Comparison of ENCODE assay signal across 21 cellular contexts in the genomic region with DNA sequence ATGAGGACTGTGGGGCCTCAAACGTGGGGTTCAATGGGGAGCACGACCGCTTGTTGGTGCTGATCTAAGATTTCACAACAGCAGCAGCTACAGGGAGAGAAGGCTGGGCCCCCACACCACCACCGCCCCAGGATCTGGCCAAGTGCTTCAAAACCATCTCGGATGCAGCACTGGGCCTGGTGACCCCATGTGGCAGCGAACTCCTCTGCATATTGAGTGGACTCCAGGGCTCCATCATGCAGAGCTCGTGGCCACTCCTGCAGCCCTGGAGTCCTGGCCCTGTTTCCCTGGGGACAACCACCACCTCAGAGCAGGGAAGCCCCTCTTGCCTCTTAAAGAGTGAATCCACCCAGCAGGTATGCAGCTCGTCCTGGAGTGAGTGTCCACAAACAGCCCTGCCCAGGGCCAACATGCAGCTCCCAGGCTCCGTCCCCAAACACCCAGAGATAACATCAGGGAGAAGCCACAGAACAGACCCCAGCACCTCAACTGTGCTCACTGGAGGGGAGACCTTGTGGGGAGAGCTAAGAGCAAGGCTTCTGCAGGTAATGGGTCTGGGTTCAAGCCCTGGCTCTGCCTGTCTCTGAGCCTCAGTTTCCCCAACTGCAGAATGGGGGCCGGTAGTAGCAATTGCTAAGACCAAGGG.
A peak's percentile ranks its signal among the peaks of the same experiment; 100 is the strongest.
DNase-seq lines count a peak whose midpoint lies in the region; ATAC-seq and TF ChIP-seq lines count a peak whose summit lies in the region.
"Had no signal": no experiment of that assay in that cellular context is flagged by ENCODE, and none has a peak within 500 bp of the region (broad histone marks: within the 10 kb centered on the region; RNA-seq: fewer than 3 reads in every experiment).

No MANE protein-coding gene starts in this region.

- H3K9me3 ChIP-seq in left ventricle myocardium inferior (replicated peaks) = no peaks in the 10 kb centered on the region
- no peaks in the 10 kb centered on the region for H3K9me3 ChIP-seq in iPS-15b (ENCODE audit: control insufficient read depth, insufficient read depth, low read length)
- H3K9me3 ChIP-seq in effector memory CD4-positive, alpha-beta T cell (ENCODE audit: control insufficient read depth, low read length) = no peaks in the 10 kb centered on the region

- H3K9ac ChIP-seq in iPS-15b (ENCODE audit: low read depth, low read length) = peak overlapping the region; percentile 54

- no peak overlapping the region for H3K27ac ChIP-seq in left ventricle myocardium inferior (replicated peaks)
- H3K27ac ChIP-seq in effector memory CD4-positive, alpha-beta T cell (ENCODE audit: insufficient read depth, low read length, poor library complexity, severe bottlenecking) = no peak overlapping the region
- H3K27ac ChIP-seq: PC-9 had no signal

- ATAC-seq in Right ventricle myocardium superior (ENCODE audit: poor library complexity) (no peak), WTC11 (no peak)
- ATAC-seq: HCT116 had no signal

- no peaks in the 10 kb centered on the region for H3K9me3 Mint-ChIP-seq in WTC11
- H3K9me3 Mint-ChIP-seq: CD8-positive, alpha-beta memory T cell; GM23338 had no signal

- CTCF ChIA-PET in WTC11 (lab: Charles Lee) = interaction anchor here (1.0 to 2.4 kb wide), 6 partner anchors 16 to 153 kb away, joined by 3 to 19 read pairs (median 6); no protein-coding TSS in a partner anchor

- intact Hi-C loops in Right ventricle myocardium superior (cut with DNase I) = no loop called here
- intact Hi-C loops in left ventricle myocardium inferior (cut with micrococcal nuclease) = no loop called here

- H3K27me3 Mint-ChIP-seq in WTC11 (ENCODE audit: low read depth) = no peaks in the 10 kb centered on the region

- no peaks in the 10 kb centered on the region for H3K36me3 ChIP-seq in left ventricle myocardium inferior
- no peaks in the 10 kb centered on the region for H3K36me3 ChIP-seq in iPS-15b (ENCODE audit: control insufficient read depth, insufficient read depth, low read length)
- H3K36me3 ChIP-seq in effector memory CD4-positive, alpha-beta T cell (ENCODE audit: control insufficient read depth, insufficient read depth, low read length) = no peaks in the 10 kb centered on the region

- H3K4me3 Mint-ChIP-seq in WTC11 = no peak overlapping the region
- H3K4me3 Mint-ChIP-seq: CD8-positive, alpha-beta memory T cell; GM23338 had no signal

- TF ChIP-seq CTCF in left ventricle myocardium inferior (IDR thresholded peaks at IDR 0.05; ENCODE audit: borderline replicate concordance) (no peak), WTC11 (IDR thresholded peaks at IDR 0.05) (no peak)

- H3K4me3 ChIP-seq in left ventricle myocardium inferior = no peak overlapping the region
- H3K4me3 ChIP-seq in iPS-15b (ENCODE audit: low read depth, low read length) = no peak overlapping the region
- H3K4me3 ChIP-seq in effector memory CD4-positive, alpha-beta T cell (ENCODE audit: insufficient read depth, low read depth, low read length, poor library complexity, severe bottlenecking) = no peak overlapping the region
- H3K4me3 ChIP-seq: GM23338, PC-9 had no signal

- peak; percentile 22 for DNase-seq in Right ventricle myocardium superior
- no peak for DNase-seq in left ventricle myocardium inferior
- no peak for DNase-seq in WTC11 (ENCODE audit: low spot score)
- no peak for DNase-seq in cortex of kidney (lab: John Stamatoyannopoulos, UW)
- no peak for DNase-seq in NCI-H1417 (lab: John Stamatoyannopoulos, UW)
- DNase-seq in effector memory CD4-positive, alpha-beta T cell = no peak
- DNase-seq: AML-193; C1 segment of cervical spinal cord; CD8-positive, alpha-beta memory T cell; DMS53; GDM1; Karpas-422; MV-4-11; NCI-H2081 treated with DMSO at 0.1 percent for 48 hours; NCI-H446 treated with DMSO at 0.1 percent for 48 hours; PC-9; RPMI8226; SIG-M5 had no signal

- 0 out of 2 replicates have a peak overlapping the region, but pooled peaks have one; percentile 60 for H3K27ac Mint-ChIP-seq in WTC11
- H3K27ac Mint-ChIP-seq: CD8-positive, alpha-beta memory T cell; GM23338 had no signal

- POLR2A ChIA-PET in WTC11 (lab: Charles Lee) = no interaction called here

- H3K36me3 Mint-ChIP-seq in WTC11 = no peaks in the 10 kb centered on the region
- H3K36me3 Mint-ChIP-seq: CD8-positive, alpha-beta memory T cell had no signal

- H3K27me3 ChIP-seq in left ventricle myocardium inferior (ENCODE audit: low read depth) = no peaks in the 10 kb centered on the region
- no peaks in the 10 kb centered on the region for H3K27me3 ChIP-seq in iPS-15b (ENCODE audit: control insufficient read depth, insufficient read depth, low read length)
- H3K27me3 ChIP-seq in effector memory CD4-positive, alpha-beta T cell (replicated peaks; ENCODE audit: control insufficient read depth, insufficient read depth, low read length, poor library complexity, severe bottlenecking) = no peaks in the 10 kb centered on the region

- H3K4me1 ChIP-seq in left ventricle myocardium inferior (peaks cover 47% of the 10 kb centered on the region), iPS-15b (ENCODE audit: control insufficient read depth, insufficient read depth, low read length) (peaks cover 10% of the 10 kb centered on the region)
- no peaks in the 10 kb centered on the region for H3K4me1 ChIP-seq in effector memory CD4-positive, alpha-beta T cell (ENCODE audit: control insufficient read depth, insufficient read depth, low read length, poor library complexity, severe bottlenecking)

- peaks cover 37% of the 10 kb centered on the region for H3K4me1 Mint-ChIP-seq in WTC11

TF ChIP-seq in WTC11, 78 proteins besides CTCF, POLR2A, EP300 and RAD21 (continues in another document):
- TF ChIP-seq, protein P1, sequence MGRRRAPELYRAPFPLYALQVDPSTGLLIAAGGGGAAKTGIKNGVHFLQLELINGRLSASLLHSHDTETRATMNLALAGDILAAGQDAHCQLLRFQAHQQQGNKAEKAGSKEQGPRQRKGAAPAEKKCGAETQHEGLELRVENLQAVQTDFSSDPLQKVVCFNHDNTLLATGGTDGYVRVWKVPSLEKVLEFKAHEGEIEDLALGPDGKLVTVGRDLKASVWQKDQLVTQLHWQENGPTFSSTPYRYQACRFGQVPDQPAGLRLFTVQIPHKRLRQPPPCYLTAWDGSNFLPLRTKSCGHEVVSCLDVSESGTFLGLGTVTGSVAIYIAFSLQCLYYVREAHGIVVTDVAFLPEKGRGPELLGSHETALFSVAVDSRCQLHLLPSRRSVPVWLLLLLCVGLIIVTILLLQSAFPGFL (CRISPR knock-in tag; IDR thresholded peaks at IDR 0.05; ENCODE audit: borderline replicate concordance) = no peak
- TF ChIP-seq NFE2L1 (CRISPR knock-in tag; IDR thresholded peaks at IDR 0.05) (no peak), RELA (CRISPR knock-in tag; IDR thresholded peaks at IDR 0.05; ENCODE audit: borderline replicate concordance) (no peak), NR1H2 (CRISPR knock-in tag; IDR thresholded peaks at IDR 0.05) (no peak), ATF1 (CRISPR knock-in tag; IDR thresholded peaks at IDR 0.05) (no peak)
- TF ChIP-seq, protein P2, sequence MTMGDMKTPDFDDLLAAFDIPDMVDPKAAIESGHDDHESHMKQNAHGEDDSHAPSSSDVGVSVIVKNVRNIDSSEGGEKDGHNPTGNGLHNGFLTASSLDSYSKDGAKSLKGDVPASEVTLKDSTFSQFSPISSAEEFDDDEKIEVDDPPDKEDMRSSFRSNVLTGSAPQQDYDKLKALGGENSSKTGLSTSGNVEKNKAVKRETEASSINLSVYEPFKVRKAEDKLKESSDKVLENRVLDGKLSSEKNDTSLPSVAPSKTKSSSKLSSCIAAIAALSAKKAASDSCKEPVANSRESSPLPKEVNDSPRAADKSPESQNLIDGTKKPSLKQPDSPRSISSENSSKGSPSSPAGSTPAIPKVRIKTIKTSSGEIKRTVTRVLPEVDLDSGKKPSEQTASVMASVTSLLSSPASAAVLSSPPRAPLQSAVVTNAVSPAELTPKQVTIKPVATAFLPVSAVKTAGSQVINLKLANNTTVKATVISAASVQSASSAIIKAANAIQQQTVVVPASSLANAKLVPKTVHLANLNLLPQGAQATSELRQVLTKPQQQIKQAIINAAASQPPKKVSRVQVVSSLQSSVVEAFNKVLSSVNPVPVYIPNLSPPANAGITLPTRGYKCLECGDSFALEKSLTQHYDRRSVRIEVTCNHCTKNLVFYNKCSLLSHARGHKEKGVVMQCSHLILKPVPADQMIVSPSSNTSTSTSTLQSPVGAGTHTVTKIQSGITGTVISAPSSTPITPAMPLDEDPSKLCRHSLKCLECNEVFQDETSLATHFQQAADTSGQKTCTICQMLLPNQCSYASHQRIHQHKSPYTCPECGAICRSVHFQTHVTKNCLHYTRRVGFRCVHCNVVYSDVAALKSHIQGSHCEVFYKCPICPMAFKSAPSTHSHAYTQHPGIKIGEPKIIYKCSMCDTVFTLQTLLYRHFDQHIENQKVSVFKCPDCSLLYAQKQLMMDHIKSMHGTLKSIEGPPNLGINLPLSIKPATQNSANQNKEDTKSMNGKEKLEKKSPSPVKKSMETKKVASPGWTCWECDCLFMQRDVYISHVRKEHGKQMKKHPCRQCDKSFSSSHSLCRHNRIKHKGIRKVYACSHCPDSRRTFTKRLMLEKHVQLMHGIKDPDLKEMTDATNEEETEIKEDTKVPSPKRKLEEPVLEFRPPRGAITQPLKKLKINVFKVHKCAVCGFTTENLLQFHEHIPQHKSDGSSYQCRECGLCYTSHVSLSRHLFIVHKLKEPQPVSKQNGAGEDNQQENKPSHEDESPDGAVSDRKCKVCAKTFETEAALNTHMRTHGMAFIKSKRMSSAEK (CRISPR knock-in tag; IDR thresholded peaks at IDR 0.05; ENCODE audit: borderline replicate concordance) = no peak
- TF ChIP-seq, protein P3, sequence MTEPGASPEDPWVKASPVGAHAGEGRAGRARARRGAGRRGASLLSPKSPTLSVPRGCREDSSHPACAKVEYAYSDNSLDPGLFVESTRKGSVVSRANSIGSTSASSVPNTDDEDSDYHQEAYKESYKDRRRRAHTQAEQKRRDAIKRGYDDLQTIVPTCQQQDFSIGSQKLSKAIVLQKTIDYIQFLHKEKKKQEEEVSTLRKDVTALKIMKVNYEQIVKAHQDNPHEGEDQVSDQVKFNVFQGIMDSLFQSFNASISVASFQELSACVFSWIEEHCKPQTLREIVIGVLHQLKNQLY (CRISPR knock-in tag; IDR thresholded peaks at IDR 0.05) = no peak
- TF ChIP-seq, protein P4, sequence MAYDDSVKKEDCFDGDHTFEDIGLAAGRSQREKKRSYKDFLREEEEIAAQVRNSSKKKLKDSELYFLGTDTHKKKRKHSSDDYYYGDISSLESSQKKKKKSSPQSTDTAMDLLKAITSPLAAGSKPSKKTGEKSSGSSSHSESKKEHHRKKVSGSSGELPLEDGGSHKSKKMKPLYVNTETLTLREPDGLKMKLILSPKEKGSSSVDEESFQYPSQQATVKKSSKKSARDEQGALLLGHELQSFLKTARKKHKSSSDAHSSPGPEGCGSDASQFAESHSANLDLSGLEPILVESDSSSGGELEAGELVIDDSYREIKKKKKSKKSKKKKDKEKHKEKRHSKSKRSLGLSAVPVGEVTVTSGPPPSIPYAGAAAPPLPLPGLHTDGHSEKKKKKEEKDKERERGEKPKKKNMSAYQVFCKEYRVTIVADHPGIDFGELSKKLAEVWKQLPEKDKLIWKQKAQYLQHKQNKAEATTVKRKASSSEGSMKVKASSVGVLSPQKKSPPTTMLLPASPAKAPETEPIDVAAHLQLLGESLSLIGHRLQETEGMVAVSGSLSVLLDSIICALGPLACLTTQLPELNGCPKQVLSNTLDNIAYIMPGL (CRISPR knock-in tag; IDR thresholded peaks at IDR 0.05) = no peak
